In the genomic region with DNA sequence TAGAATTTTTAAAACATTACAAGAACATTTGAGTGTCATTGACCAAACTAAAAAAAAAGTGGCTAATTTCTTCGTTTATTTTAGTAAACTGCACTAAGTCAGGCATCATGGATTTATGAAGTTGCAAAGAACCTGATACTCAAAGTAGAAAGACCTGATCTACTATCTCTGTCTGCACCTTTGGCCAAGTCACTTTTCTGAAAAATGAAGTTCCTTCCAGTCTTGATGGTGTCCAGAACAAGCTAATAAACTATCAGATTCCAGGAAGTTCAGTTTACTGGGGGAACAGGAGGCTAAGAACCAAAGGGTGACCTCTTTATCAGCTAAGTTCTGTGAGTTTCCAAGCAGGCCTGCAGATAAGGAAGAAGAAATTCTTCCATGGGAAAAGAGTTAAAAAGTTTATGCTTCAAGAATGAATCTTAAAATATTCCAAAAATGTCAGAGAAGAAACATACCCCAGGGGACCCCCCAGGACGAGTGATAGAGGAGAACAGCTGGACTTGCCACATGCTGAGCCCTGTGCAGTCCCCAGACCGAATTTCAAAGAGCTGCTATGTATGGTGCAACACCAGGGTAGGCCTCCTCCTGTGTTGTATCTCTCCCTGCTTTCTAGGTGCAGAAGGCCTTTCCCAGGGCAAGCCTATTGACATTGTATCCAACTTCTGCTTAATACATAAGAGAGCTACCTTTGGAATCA, we compare ENCODE assay signal across 23 cellular contexts.
DNase-seq lines count a peak whose midpoint lies in the region; ATAC-seq, FAIRE-seq and TF ChIP-seq lines count a peak whose summit lies in the region.
"Had no signal": no experiment of that assay in that cellular context is flagged by ENCODE, and none has a peak within 500 bp of the region (broad histone marks: within the 10 kb centered on the region; RNA-seq: fewer than 3 reads in every experiment).

No MANE protein-coding gene starts in this region.

- no peak overlapping the region for H3K27ac Mint-ChIP-seq in WTC11
- H3K27ac Mint-ChIP-seq: activated CD4-positive, alpha-beta T cell treated with anti-CD3 and anti-CD28 coated beads, Interleukin-2, amount 10 ng/mL, durations not matched to agents 7 days and 5 days; activated naive CD8-positive, alpha-beta T cell; CD8-positive, alpha-beta T cell; stimulated activated naive CD8-positive, alpha-beta T cell treated with anti-CD3 and anti-CD28 coated beads, Interleukin-15, amount 100 ng/mL, for 72 hours had no signal

- peaks cover 5% of the 10 kb centered on the region for H3K9me3 Mint-ChIP-seq in WTC11
- H3K9me3 Mint-ChIP-seq: activated CD4-positive, alpha-beta T cell treated with anti-CD3 and anti-CD28 coated beads, Interleukin-2, amount 10 ng/mL, durations not matched to agents 7 days and 5 days; CD8-positive, alpha-beta T cell; stimulated activated naive CD8-positive, alpha-beta T cell treated with anti-CD3 and anti-CD28 coated beads, Interleukin-15, amount 100 ng/mL, for 72 hours had no signal

- H3K4me3 ChIP-seq in fibroblast of villous mesenchyme (ENCODE audit: low read depth, low read length) (no peak overlapping the region), prostate gland (no peak overlapping the region)
- H3K4me3 ChIP-seq: GM12878, left lung, transverse colon had no signal

- no peak for FAIRE-seq in RCC 7860 (lab: Jason Lieb, UNC)
- FAIRE-seq: colon, GM12878 had no signal

- DNase-seq in HuH-7 (ENCODE audit: low spot score), result peak; percentile 34
- no peak for DNase-seq in WTC11 (ENCODE audit: low spot score)
- peak; percentile 89 for DNase-seq in fibroblast of villous mesenchyme (ENCODE audit: low read depth)
- peak; percentile 15 for DNase-seq in prostate gland (ENCODE audit: low spot score)
- no peak for DNase-seq in stimulated activated CD4-positive, alpha-beta T cell treated with anti-CD3 and anti-CD28 coated beads, Interleukin-2, amount 100 ng/mL, for 48 hours
- no peak for DNase-seq in RCC 7860 (ENCODE audit: low spot score)
- DNase-seq in NCI-H187 treated with DMSO at 0.1 percent for 48 hours (lab: John Stamatoyannopoulos, UW), result no peak
- DNase-seq: activated CD4-positive, alpha-beta T cell treated with anti-CD3 and anti-CD28 coated beads, Interleukin-2, amount 10 ng/mL, durations not matched to agents 7 days and 5 days; CD8-positive, alpha-beta T cell; DMS53; left lung; NCI-H1105; NCI-H2081; NCI-H82; SHP77 treated with DMSO at 0.1 percent for 48 hours; stimulated activated CD4-positive, alpha-beta T cell treated with anti-CD3 and anti-CD28 coated beads, Interleukin-12 subunit alpha, Interleukin-12 subunit beta, amount 100 ng/mL, for 4 hours; stimulated activated naive CD8-positive, alpha-beta T cell treated with anti-CD3 and anti-CD28 coated beads, Interleukin-15, amount 100 ng/mL, for 72 hours; T-helper 1 cell; transverse colon had no signal

- intact Hi-C loops in prostate gland (cut with DNase I), result no loop called here

- H3K36me3 ChIP-seq in prostate gland, result no peaks in the 10 kb centered on the region
- H3K36me3 ChIP-seq: left lung, transverse colon had no signal

- TF ChIP-seq CTCF in WTC11 (IDR thresholded peaks at IDR 0.05) (no peak), fibroblast of villous mesenchyme (IDR thresholded peaks at IDR 0.05; ENCODE audit: insufficient read depth, low read depth, low read length) (no peak), prostate gland (IDR thresholded peaks at IDR 0.05) (no peak)

- peaks cover 3% of the 10 kb centered on the region for H3K4me1 ChIP-seq in prostate gland (replicated peaks)
- H3K4me1 ChIP-seq: transverse colon had no signal

- peaks cover 9% of the 10 kb centered on the region for H3K4me1 Mint-ChIP-seq in WTC11
- H3K4me1 Mint-ChIP-seq: activated CD4-positive, alpha-beta T cell treated with anti-CD3 and anti-CD28 coated beads, Interleukin-2, amount 10 ng/mL, durations not matched to agents 7 days and 5 days; stimulated activated naive CD8-positive, alpha-beta T cell treated with anti-CD3 and anti-CD28 coated beads, Interleukin-15, amount 100 ng/mL, for 72 hours had no signal

- TF ChIP-seq POLR2A in prostate gland (IDR thresholded peaks at IDR 0.05), result no peak

- H3K27me3 Mint-ChIP-seq in WTC11 (ENCODE audit: low read depth), result no peaks in the 10 kb centered on the region
- H3K27me3 Mint-ChIP-seq: activated CD4-positive, alpha-beta T cell treated with anti-CD3 and anti-CD28 coated beads, Interleukin-2, amount 10 ng/mL, durations not matched to agents 7 days and 5 days; activated naive CD8-positive, alpha-beta T cell; stimulated activated naive CD8-positive, alpha-beta T cell treated with anti-CD3 and anti-CD28 coated beads, Interleukin-15, amount 100 ng/mL, for 72 hours had no signal

- WGBS in prostate gland, result 49% methylated on average over 3 of the region's 3 CpGs

- no peak overlapping the region for H3K4me3 Mint-ChIP-seq in WTC11
- H3K4me3 Mint-ChIP-seq: activated CD4-positive, alpha-beta T cell treated with anti-CD3 and anti-CD28 coated beads, Interleukin-2, amount 10 ng/mL, durations not matched to agents 7 days and 5 days; activated naive CD8-positive, alpha-beta T cell; CD8-positive, alpha-beta T cell; stimulated activated naive CD8-positive, alpha-beta T cell treated with anti-CD3 and anti-CD28 coated beads, Interleukin-15, amount 100 ng/mL, for 72 hours had no signal

- H3K27ac ChIP-seq in prostate gland, result peak overlapping the region in 1 of 2 donors; percentile 41
- H3K27ac ChIP-seq: left lung, transverse colon had no signal

- POLR2A ChIA-PET in WTC11 (lab: Charles Lee), result no interaction called here

- H3K27me3 ChIP-seq in prostate gland (replicated peaks; ENCODE audit: insufficient read depth), result no peaks in the 10 kb centered on the region
- H3K27me3 ChIP-seq: left lung, transverse colon had no signal

- CTCF ChIA-PET in WTC11 (lab: Charles Lee), result interaction anchor here (0.6 to 0.8 kb wide), 3 partner anchors 475 to 1327 kb away, joined by 3 to 4 read pairs (median 3); no protein-coding TSS in a partner anchor

- no peaks in the 10 kb centered on the region for H3K36me3 Mint-ChIP-seq in WTC11
- H3K36me3 Mint-ChIP-seq: activated naive CD8-positive, alpha-beta T cell; CD8-positive, alpha-beta T cell had no signal

- ATAC-seq in WTC11 (no peak), GM21717 (IDR thresholded peaks at IDR 0.05; ENCODE audit: unreplicated experiment) (no peak)
- ATAC-seq: CD8-positive, alpha-beta T cell; GM12878; left lung; stimulated activated naive CD8-positive, alpha-beta T cell treated with anti-CD3 and anti-CD28 coated beads, Interleukin-15, amount 100 ng/mL, for 72 hours had no signal

- no peaks in the 10 kb centered on the region for H3K9me3 ChIP-seq in prostate gland
- H3K9me3 ChIP-seq: left lung, transverse colon had no signal

TF ChIP-seq in WTC11, 78 proteins besides CTCF, POLR2A, EP300 and RAD21:
- no peak for TF ChIP-seq JAZF1 (CRISPR knock-in tag; IDR thresholded peaks at IDR 0.05)
- TF ChIP-seq, protein P1, sequence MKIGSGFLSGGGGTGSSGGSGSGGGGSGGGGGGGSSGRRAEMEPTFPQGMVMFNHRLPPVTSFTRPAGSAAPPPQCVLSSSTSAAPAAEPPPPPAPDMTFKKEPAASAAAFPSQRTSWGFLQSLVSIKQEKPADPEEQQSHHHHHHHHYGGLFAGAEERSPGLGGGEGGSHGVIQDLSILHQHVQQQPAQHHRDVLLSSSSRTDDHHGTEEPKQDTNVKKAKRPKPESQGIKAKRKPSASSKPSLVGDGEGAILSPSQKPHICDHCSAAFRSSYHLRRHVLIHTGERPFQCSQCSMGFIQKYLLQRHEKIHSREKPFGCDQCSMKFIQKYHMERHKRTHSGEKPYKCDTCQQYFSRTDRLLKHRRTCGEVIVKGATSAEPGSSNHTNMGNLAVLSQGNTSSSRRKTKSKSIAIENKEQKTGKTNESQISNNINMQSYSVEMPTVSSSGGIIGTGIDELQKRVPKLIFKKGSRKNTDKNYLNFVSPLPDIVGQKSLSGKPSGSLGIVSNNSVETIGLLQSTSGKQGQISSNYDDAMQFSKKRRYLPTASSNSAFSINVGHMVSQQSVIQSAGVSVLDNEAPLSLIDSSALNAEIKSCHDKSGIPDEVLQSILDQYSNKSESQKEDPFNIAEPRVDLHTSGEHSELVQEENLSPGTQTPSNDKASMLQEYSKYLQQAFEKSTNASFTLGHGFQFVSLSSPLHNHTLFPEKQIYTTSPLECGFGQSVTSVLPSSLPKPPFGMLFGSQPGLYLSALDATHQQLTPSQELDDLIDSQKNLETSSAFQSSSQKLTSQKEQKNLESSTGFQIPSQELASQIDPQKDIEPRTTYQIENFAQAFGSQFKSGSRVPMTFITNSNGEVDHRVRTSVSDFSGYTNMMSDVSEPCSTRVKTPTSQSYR (CRISPR knock-in tag; IDR thresholded peaks at IDR 0.05), result no peak
- TF ChIP-seq ZNF423 (CRISPR knock-in tag; IDR thresholded peaks at IDR 0.05), result peak; percentile 82
- no peak for TF ChIP-seq TEAD1 (CRISPR knock-in tag; IDR thresholded peaks at IDR 0.05)
- TF ChIP-seq NFATC4 (CRISPR knock-in tag; IDR thresholded peaks at IDR 0.05), result no peak

Comparison
In these comparisons a context has a peak if more than half of its experiments do, and no peak if none do; other contexts are left out.
1. DNase-seq: peak in HuH-7 (single experiment), fibroblast of villous mesenchyme (single experiment) and prostate gland (single experiment); none in WTC11 (single experiment), stimulated activated CD4-positive, alpha-beta T cell treated with anti-CD3 and anti-CD28 coated beads, Interleukin-2, amount 100 ng/mL, for 48 hours (0 of 2), RCC 7860 (single experiment) and NCI-H187 treated with DMSO at 0.1 percent for 48 hours (single experiment).